ENCODE assay signal across 11 cellular contexts in the genomic region with DNA sequence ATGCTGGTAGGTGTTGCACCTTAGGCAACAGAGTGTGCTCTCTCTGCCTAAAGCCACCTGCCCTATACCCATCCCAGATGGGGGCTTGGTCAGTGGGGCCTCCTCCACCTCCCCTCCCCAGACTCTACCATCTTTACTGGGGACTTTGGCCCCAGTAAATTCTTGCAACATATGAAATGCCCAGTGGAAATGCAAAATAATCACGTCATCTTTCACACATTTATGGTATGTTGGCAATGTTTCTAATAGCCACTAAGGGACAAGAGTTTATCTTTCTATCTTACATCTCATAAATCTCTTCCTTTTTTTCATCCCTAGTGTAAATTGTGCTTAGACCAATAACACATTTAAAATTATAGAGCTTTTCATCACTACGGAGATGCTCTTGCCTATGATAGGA.
DNase-seq lines count a peak whose midpoint lies in the region; ATAC-seq and TF ChIP-seq lines count a peak whose summit lies in the region.
"Had no signal": no experiment of that assay in that cellular context is flagged by ENCODE, and none has a peak within 500 bp of the region (broad histone marks: within the 10 kb centered on the region; RNA-seq: fewer than 3 reads in every experiment).

No MANE protein-coding gene starts in this region.

- DNase-seq in Caki2 (ENCODE audit: low read depth) (peak; percentile 17), NCI-H69 (lab: John Stamatoyannopoulos, UW) (peak; percentile 21), esophagus muscularis mucosa (ENCODE audit: extremely low spot score) (no peak), psoas muscle (no peak), ureter (ENCODE audit: low spot score) (no peak), tibial nerve (ENCODE audit: low spot score in 2 of 2) (no peak), breast epithelium (ENCODE audit: low spot score in 2 of 2) (no peak)
- DNase-seq: activated CD4-positive, alpha-beta T cell treated with anti-CD3 and anti-CD28 coated beads, Interleukin-2, amount 50 U/mL, for 4 hours; activated T-cell treated with anti-CD3 and anti-CD28 coated beads, Interleukin-2, amount 50 U/mL, for 1 hour; esophagus squamous epithelium had no signal

- intact Hi-C loops in esophagus muscularis mucosa (cut with DNase I) (no loop called here), psoas muscle (cut with DNase I) (no loop called here), breast epithelium (cut with DNase I; ENCODE audit: low total_unique reads) (loop anchor here (10.0 kb wide), 1 partner anchor 522 kb away; no protein-coding TSS in a partner anchor)

- peak overlapping the region; percentile 25 to 52 (median 49) for H3K27ac ChIP-seq in esophagus muscularis mucosa (replicated peaks in 1 of 4)
- H3K27ac ChIP-seq in psoas muscle = peak overlapping the region; percentile 68
- no peak overlapping the region for H3K27ac ChIP-seq in tibial nerve
- no peak overlapping the region for H3K27ac ChIP-seq in breast epithelium

- no peak for TF ChIP-seq CTCF in esophagus muscularis mucosa (IDR thresholded peaks at IDR 0.05)
- no peak for TF ChIP-seq CTCF in psoas muscle (IDR thresholded peaks at IDR 0.05)
- TF ChIP-seq CTCF in tibial nerve (IDR thresholded peaks at IDR 0.05) = no peak
- TF ChIP-seq CTCF in breast epithelium (IDR thresholded peaks at IDR 0.05) = no peak

- H3K27me3 ChIP-seq in esophagus muscularis mucosa (no peaks in the 10 kb centered on the region), psoas muscle (ENCODE audit: insufficient read depth in 3 of 3, low read length in 2 of 3) (no peaks in the 10 kb centered on the region), tibial nerve (no peaks in the 10 kb centered on the region), breast epithelium (no peaks in the 10 kb centered on the region)
- H3K27me3 ChIP-seq: esophagus squamous epithelium had no signal

- no peaks in the 10 kb centered on the region for H3K36me3 ChIP-seq in esophagus muscularis mucosa
- H3K36me3 ChIP-seq in psoas muscle (ENCODE audit: insufficient read depth in 1 of 2, low read depth in 1 of 2) = no peaks in the 10 kb centered on the region
- no peaks in the 10 kb centered on the region for H3K36me3 ChIP-seq in tibial nerve
- H3K36me3 ChIP-seq in breast epithelium = no peaks in the 10 kb centered on the region
- H3K36me3 ChIP-seq: esophagus squamous epithelium had no signal

- TF ChIP-seq EP300 in esophagus muscularis mucosa (IDR thresholded peaks at IDR 0.05) (no peak), tibial nerve (IDR thresholded peaks at IDR 0.05) (no peak)

- no peak for TF ChIP-seq POLR2A in esophagus muscularis mucosa (IDR thresholded peaks at IDR 0.05; ENCODE audit: low read depth)
- no peak for TF ChIP-seq POLR2A in tibial nerve (IDR thresholded peaks at IDR 0.05)
- TF ChIP-seq POLR2A in breast epithelium (IDR thresholded peaks at IDR 0.05) = no peak

- H3K4me1 ChIP-seq in esophagus muscularis mucosa = peaks cover 8 to 35% (median 32%) of the 10 kb centered on the region in 4 donors
- peaks cover 18% of the 10 kb centered on the region for H3K4me1 ChIP-seq in psoas muscle
- H3K4me1 ChIP-seq in tibial nerve = peaks cover 0 to 15% (median 4%) of the 10 kb centered on the region in 4 donors
- peaks cover 0 to 4% of the 10 kb centered on the region in 2 donors for H3K4me1 ChIP-seq in breast epithelium

- in situ Hi-C loops in Caki2 (cut with HindIII; ENCODE audit: low pct_unique_long_range_greater_than_20kb, low sequenced_read_pairs) = loop anchor here (10.0 kb wide), 1 partner anchor 102 kb away; a partner anchor contains a TSS

- H3K4me3 ChIP-seq in esophagus muscularis mucosa (no peak overlapping the region), psoas muscle (no peak overlapping the region), tibial nerve (no peak overlapping the region), breast epithelium (no peak overlapping the region)
- H3K4me3 ChIP-seq: esophagus squamous epithelium had no signal

- ATAC-seq in psoas muscle (no peak), GM18909 (IDR thresholded peaks at IDR 0.05; ENCODE audit: poor library complexity, unreplicated experiment) (no peak)

- H3K9me3 ChIP-seq in esophagus muscularis mucosa (no peaks in the 10 kb centered on the region), psoas muscle (no peaks in the 10 kb centered on the region), tibial nerve (no peaks in the 10 kb centered on the region), breast epithelium (no peaks in the 10 kb centered on the region)
- H3K9me3 ChIP-seq: esophagus squamous epithelium had no signal

- 66% methylated on average over 2 of the region's 2 CpGs for WGBS in esophagus muscularis mucosa
- 58 to 69% (median 68%) methylated on average over 2 of the region's 2 CpGs for WGBS in psoas muscle, 3 donors
- WGBS in tibial nerve, 2 donors = 64 to 66% methylated on average over 2 of the region's 2 CpGs

Comparison
In these comparisons a context has a peak if more than half of its experiments do, and no peak if none do; other contexts are left out.
1. DNase-seq: peak in Caki2 (single experiment) and NCI-H69 (single experiment); none in esophagus muscularis mucosa (single experiment), psoas muscle (0 of 2), ureter (single experiment), tibial nerve (0 of 2) and breast epithelium (0 of 2).
2. H3K27ac ChIP-seq: peak in esophagus muscularis mucosa (4 of 4) and psoas muscle (single experiment); none in tibial nerve (0 of 4) and breast epithelium (0 of 2).